Comparison of ENCODE assay signal across 8 cellular contexts in the genomic region with DNA sequence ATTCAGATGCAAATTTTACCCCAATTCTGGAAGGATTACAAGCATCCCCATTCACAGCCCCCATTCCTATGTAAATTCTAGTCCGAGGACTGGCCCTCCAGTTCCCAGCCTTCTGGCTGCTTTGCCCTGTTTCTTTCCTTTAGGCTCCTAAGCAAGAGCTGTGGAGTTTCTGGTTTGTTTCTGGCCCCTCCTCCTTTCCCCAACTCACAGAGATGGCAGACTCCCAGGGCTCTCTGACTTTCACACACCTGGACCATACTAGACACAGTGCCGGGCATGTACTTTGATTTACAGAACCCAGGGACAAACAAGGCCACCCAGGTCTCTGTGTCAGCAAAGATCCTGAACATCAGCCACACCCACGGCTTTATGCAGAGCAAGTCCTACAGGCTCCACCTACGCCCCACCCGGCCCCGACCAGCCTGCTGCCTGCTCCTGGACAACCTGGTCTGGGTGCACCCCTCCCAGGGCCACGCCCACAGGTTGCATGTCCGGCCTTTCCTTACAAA.
A peak's percentile ranks its signal among the peaks of the same experiment; 100 is the strongest.
DNase-seq lines count a peak whose midpoint lies in the region; ATAC-seq and TF ChIP-seq lines count a peak whose summit lies in the region.

No MANE protein-coding gene starts in this region.

- H3K9me3 ChIP-seq in H9 (ENCODE audit: control insufficient read depth, low read depth, low read length), result no peaks in the 10 kb centered on the region
- H3K9me3 ChIP-seq in neuronal stem cell (replicated peaks in 1 of 2; ENCODE audit: control insufficient read depth in 2 of 2, insufficient read depth in 1 of 2, low read depth in 1 of 2, low read length in 2 of 2), result peaks cover 0 to 2% of the 10 kb centered on the region in 2 donors

- H3K18ac ChIP-seq in H9 (ENCODE audit: insufficient read length, low read depth, low read length) (peak overlapping the region; percentile 78), neuronal stem cell (ENCODE audit: low read length) (no peak overlapping the region)

- peaks cover 0 to 3% (median 0%) of the 10 kb centered on the region in 3 experiments; a peak in 3 of 7 replicates for H3K36me3 Mint-ChIP-seq in H9 (ENCODE audit: insufficient read depth in 1 of 3, low read depth in 3 of 3)

- no peaks in the 10 kb centered on the region for H3K27me3 ChIP-seq in H9 (ENCODE audit: insufficient read depth, low read length)
- H3K27me3 ChIP-seq in neuronal stem cell (ENCODE audit: control insufficient read depth in 3 of 3, insufficient read depth in 3 of 3, low read depth in 1 of 3, low read length in 3 of 3), result no peaks in the 10 kb centered on the region

- H3K27ac ChIP-seq in H9 (ENCODE audit: insufficient read length, low read depth, low read length) (peak overlapping the region; percentile 91), neuronal stem cell (replicated peaks; ENCODE audit: low read length) (no peak overlapping the region)

- H2BK20ac ChIP-seq in H9 (ENCODE audit: low read depth, low read length, poor library complexity, severe bottlenecking), result no peak overlapping the region

- H4K20me1 ChIP-seq in H9 (ENCODE audit: control insufficient read depth, insufficient read depth, insufficient read length), result no peaks in the 10 kb centered on the region

- no peak overlapping the region for H3K56ac ChIP-seq in H9 (ENCODE audit: insufficient read length, low read depth, low read length)

- no CpG with 5 or more reads among the region's 8 CpGs for WGBS in H9 (ENCODE audit: extremely low coverage, insufficient read length, low lambda C conversion rate)
- no CpG with 5 or more reads among the region's 8 CpGs for WGBS in neuronal stem cell (ENCODE audit: extremely low coverage in 2 of 2, insufficient read length in 2 of 2, insufficient replicate concordance in 1 of 2), 2 donors

- H3K4me3 ChIP-seq in neuronal stem cell (ENCODE audit: low read length in 2 of 2), result no peak overlapping the region

- DNase-seq in H9, result peak; percentile 94
- DNase-seq in NCI-H774 (lab: John Stamatoyannopoulos, UW), result peak; percentile 24
- peak; percentile 61 for DNase-seq in ecto neural progenitor cell (ENCODE audit: low spot score)
- DNase-seq in neuronal stem cell (ENCODE audit: low spot score), result peak; percentile 18
- DNase-seq in G401 (ENCODE audit: low spot score), result no peak
- DNase-seq in NCI-H1092 (lab: John Stamatoyannopoulos, UW), result no peak
- DNase-seq in NCI-H128 (lab: John Stamatoyannopoulos, UW; ENCODE audit: unreplicated experiment), result no peak

- H3K23me2 ChIP-seq in H9 (ENCODE audit: insufficient read length, low read depth, low read length, poor library complexity, severe bottlenecking), result peaks cover 4% of the 10 kb centered on the region

- H3K4me2 ChIP-seq in H9 (ENCODE audit: insufficient read depth, insufficient read length, low read length), result peak overlapping the region; percentile 40
- no peak overlapping the region for H3K4me2 ChIP-seq in neuronal stem cell (ENCODE audit: insufficient read depth, low read length, poor library complexity, severe bottlenecking)

- H3K4me1 ChIP-seq in H9 (ENCODE audit: insufficient read depth, low read length) (peaks cover 23% of the 10 kb centered on the region; the same call in 1 of the 2 replicates), neuronal stem cell (ENCODE audit: control insufficient read depth in 2 of 2, insufficient read depth in 1 of 2, low read depth in 1 of 2, low read length in 2 of 2) (peaks cover 0 to 23% of the 10 kb centered on the region in 2 donors)

- no peaks in the 10 kb centered on the region for H3K36me3 ChIP-seq in neuronal stem cell (replicated peaks in 1 of 2; ENCODE audit: control insufficient read depth in 2 of 2, insufficient read depth in 2 of 2, low read length in 2 of 2)

- H3K4ac ChIP-seq in H9 (ENCODE audit: low read depth, low read length) (no peak overlapping the region), neuronal stem cell (ENCODE audit: low read length) (no peak overlapping the region)

- H3K23ac ChIP-seq in H9 (ENCODE audit: insufficient read length, low read depth, low read length) (no peak overlapping the region), neuronal stem cell (ENCODE audit: low read depth, low read length, poor library complexity) (no peak overlapping the region)

- no peaks in the 10 kb centered on the region for H3K9me3 Mint-ChIP-seq in H9

- H2BK15ac ChIP-seq in H9 (ENCODE audit: low read depth, low read length) (no peak overlapping the region), neuronal stem cell (ENCODE audit: low read length) (no peak overlapping the region)

- H2AFZ ChIP-seq in H9 (ENCODE audit: low read length) (no peak overlapping the region), neuronal stem cell (ENCODE audit: low read length) (no peak overlapping the region)

- TF ChIP-seq CTCF in H9 (conservative IDR thresholded peaks at IDR 0.05), result no peak

- in situ Hi-C loops in G401 (cut with HindIII; ENCODE audit: low sequenced_read_pairs), result no loop called here

- peak overlapping the region; percentile 43 for H2BK5ac ChIP-seq in H9 (ENCODE audit: insufficient read length, low read length)
- H2BK5ac ChIP-seq in neuronal stem cell (ENCODE audit: low read length), result no peak overlapping the region

- H4K8ac ChIP-seq in H9 (replicated peaks; ENCODE audit: insufficient read length, low read depth, low read length), result no peak overlapping the region
- H4K8ac ChIP-seq in neuronal stem cell (ENCODE audit: low read depth, low read length), result no peak overlapping the region

- H3T11ph ChIP-seq in H9 (ENCODE audit: low read length), result no peak overlapping the region

- H3K4me1 Mint-ChIP-seq in H9, result peaks cover 77 to 83% of the 10 kb centered on the region in 2 experiments

- H3K27me3 Mint-ChIP-seq in H9 (ENCODE audit: low read depth), result no peaks in the 10 kb centered on the region

- H3K79me1 ChIP-seq in H9 (ENCODE audit: insufficient read depth, low read depth, low read length, poor library complexity, severe bottlenecking) (no peaks in the 10 kb centered on the region), neuronal stem cell (ENCODE audit: low read depth, low read length) (peaks cover 12% of the 10 kb centered on the region)

- ATAC-seq in GM18520 (IDR thresholded peaks at IDR 0.05; ENCODE audit: unreplicated experiment), result no peak

- peak overlapping the region; percentile 99 to 100 (median 100) for H3K27ac Mint-ChIP-seq in H9

- H2BK12ac ChIP-seq in H9 (ENCODE audit: insufficient read length, low read depth, low read length), result no peak overlapping the region
- H2BK12ac ChIP-seq in neuronal stem cell (ENCODE audit: low read length), result no peak overlapping the region

- H3K4me3 Mint-ChIP-seq in H9, result peak overlapping the region; percentile 62 to 72

- H3K9ac ChIP-seq in H9 (ENCODE audit: extremely low read depth, insufficient read length, low read length) (peak overlapping the region; percentile 28), neuronal stem cell (ENCODE audit: low read depth, low read length, poor library complexity) (no peak overlapping the region)

- no peak overlapping the region for H4K5ac ChIP-seq in H9 (ENCODE audit: insufficient read length, low read depth, low read length)

- H3K79me2 ChIP-seq in H9 (ENCODE audit: insufficient read depth, low read length), result peaks cover 6% of the 10 kb centered on the region; the same call in 1 of the 2 replicates

- H3K14ac ChIP-seq in H9 (ENCODE audit: insufficient read depth, low read length) (peak overlapping the region; percentile 79; the same call in 1 of the 2 replicates), neuronal stem cell (ENCODE audit: low read length) (no peak overlapping the region)

- H4K91ac ChIP-seq in H9 (ENCODE audit: insufficient read length, low read depth, low read length), result peak overlapping the region; percentile 77
- H4K91ac ChIP-seq in neuronal stem cell (ENCODE audit: low read depth, low read length, poor library complexity), result no peak overlapping the region

- H2AK5ac ChIP-seq in H9 (ENCODE audit: insufficient read length, low read length), result no peak overlapping the region
- H2AK5ac ChIP-seq in neuronal stem cell (ENCODE audit: low read depth, low read length), result no peak overlapping the region

- H2BK120ac ChIP-seq in H9 (ENCODE audit: low read depth, low read length, poor library complexity, severe bottlenecking) (no peak overlapping the region), neuronal stem cell (ENCODE audit: low read depth, low read length) (no peak overlapping the region)

Comparison
In these comparisons a context has a peak if more than half of its experiments do, and no peak if none do; other contexts are left out.
1. DNase-seq: peak in H9 (single experiment), NCI-H774 (single experiment), ecto neural progenitor cell (single experiment) and neuronal stem cell (single experiment); none in G401 (single experiment), NCI-H1092 (single experiment) and NCI-H128 (single experiment).